ENCODE assay signal across 25 cellular contexts in genomic region chr16:51035711-51036110, GRCh38.
"Had no signal": no experiment of that assay in that cellular context is flagged by ENCODE, and none has a peak within 500 bp of the region (broad histone marks: within the 10 kb centered on the region; RNA-seq: fewer than 3 reads in every experiment).

No MANE protein-coding gene starts in this region.

- DNase-seq: activated B cell treated with CpG ODN at 0.5 μM for 24 hours; activated CD4-positive, alpha-beta memory T cell treated with anti-CD3 and anti-CD28 coated beads, Interleukin-2, amount 10 ng/mL, durations not matched to agents 7 days and 5 days; activated CD4-positive, alpha-beta T cell treated with anti-CD3 and anti-CD28 coated beads for 1 hour; activated CD4-positive, alpha-beta T cell treated with anti-CD3 and anti-CD28 coated beads, Interleukin-2, amount 10 ng/mL, durations not matched to agents 7 days and 5 days; activated CD8-positive, alpha-beta memory T cell treated with anti-CD3 and anti-CD28 coated beads, Interleukin-2, amount 50 U/mL, for 4 hours; activated gamma-delta T cell treated with Interleukin-2 at 50 U/mL for 16 hours; activated naive CD4-positive, alpha-beta T cell treated with anti-CD3 and anti-CD28 coated beads, Interleukin-2, amount 10 ng/mL, durations not matched to agents 7 days and 5 days; activated naive CD8-positive, alpha-beta T cell treated with anti-CD3 and anti-CD28 coated beads for 36 hours; activated T-cell treated with anti-CD3 and anti-CD28 coated beads, Interleukin-2, amount 50 U/mL, for 72 hours; brain microvascular endothelial cell; KG1; NCI-H1092; NCI-H1930; NCI-H2171; NCI-H2227 treated with DMSO at 0.1 percent for 48 hours; NCI-H446 treated with DMSO at 0.1 percent for 48 hours; NCI-H524 treated with DMSO at 0.1 percent for 48 hours; NCI-H82; NK-92 treated with Interleukin-12 subunit alpha and Interleukin-12 subunit beta, amount 100 ng/mL, for 24 hours; OCI-M1; T-helper 17 cell; T-helper 9 cell had no signal

- ATAC-seq: activated T-cell treated with anti-CD3 and anti-CD28 coated beads, Interleukin-2, amount 50 U/mL, for 72 hours; Panc1; Right ventricle myocardium inferior; SK-N-SH treated with all-trans-retinoic acid at 6 μM for 48 hours; T-helper 17 cell had no signal
